8 cellular contexts compared by ENCODE assay signal in genomic region chr12:30985814-30986452, GRCh38.
DNase-seq lines count a peak whose midpoint lies in the region; ATAC-seq, FAIRE-seq and TF ChIP-seq lines count a peak whose summit lies in the region.

No MANE protein-coding gene starts in this region.

- DNase-seq in AG10803 (ENCODE audit: low read depth), result peak; percentile 53
- DNase-seq in GM18507 (ENCODE audit: extremely low spot score, insufficient read length, low read depth), result peak; percentile 30
- DNase-seq in OCI-M1 (lab: John Stamatoyannopoulos, UW), result peak; percentile 67
- DNase-seq in brain microvascular endothelial cell, result peak; percentile 50
- peak; percentile 89 for DNase-seq in islet precursor cell
- DNase-seq in stimulated activated CD8-positive, alpha-beta memory T cell treated with anti-CD3 and anti-CD28 coated beads, Interleukin-4, amount 100 ng/mL, for 48 hours, result peak; percentile 57

- ATAC-seq in HG03354 (IDR thresholded peaks at IDR 0.05; ENCODE audit: poor library complexity, severe bottlenecking, unreplicated experiment), result peak; percentile 76
- no peak for ATAC-seq in GM18517 (IDR thresholded peaks at IDR 0.05; ENCODE audit: unreplicated experiment)

- no peaks in the 10 kb centered on the region for H3K36me3 ChIP-seq in brain microvascular endothelial cell (replicated peaks)

- TF ChIP-seq CTCF in AG10803 (conservative IDR thresholded peaks at IDR 0.05; ENCODE audit: low read length) (peak; percentile 94), brain microvascular endothelial cell (IDR thresholded peaks at IDR 0.05; ENCODE audit: low read depth, low read length, missing control alignments) (peak; percentile 96)

- no peak overlapping the region for H3K27ac ChIP-seq in brain microvascular endothelial cell

- peak; percentile 69 for FAIRE-seq in GM18507 (lab: Jason Lieb, UNC)

- in situ Hi-C loops in brain microvascular endothelial cell (cut with HindIII; ENCODE audit: low pct_ligation_motif_present, low sequenced_read_pairs), result no loop called here

- H3K27me3 ChIP-seq in brain microvascular endothelial cell (replicated peaks), result no peaks in the 10 kb centered on the region

- no peak overlapping the region for H3K4me3 ChIP-seq in AG10803 (ENCODE audit: low read length)
- H3K4me3 ChIP-seq in brain microvascular endothelial cell (ENCODE audit: low read depth, low read length), result no peak overlapping the region

Comparison
In these comparisons a context has a peak if more than half of its experiments do, and no peak if none do; other contexts are left out.
1. DNase-seq: peak in every context shown above with its lines; median percentile 89 in islet precursor cell; 67 in OCI-M1; 57 in stimulated activated CD8-positive, alpha-beta memory T cell treated with anti-CD3 and anti-CD28 coated beads, Interleukin-4, amount 100 ng/mL, for 48 hours; 53 in AG10803; 50 in brain microvascular endothelial cell; 30 in GM18507.